ENCODE assay signal across 19 cellular contexts in the genomic region with DNA sequence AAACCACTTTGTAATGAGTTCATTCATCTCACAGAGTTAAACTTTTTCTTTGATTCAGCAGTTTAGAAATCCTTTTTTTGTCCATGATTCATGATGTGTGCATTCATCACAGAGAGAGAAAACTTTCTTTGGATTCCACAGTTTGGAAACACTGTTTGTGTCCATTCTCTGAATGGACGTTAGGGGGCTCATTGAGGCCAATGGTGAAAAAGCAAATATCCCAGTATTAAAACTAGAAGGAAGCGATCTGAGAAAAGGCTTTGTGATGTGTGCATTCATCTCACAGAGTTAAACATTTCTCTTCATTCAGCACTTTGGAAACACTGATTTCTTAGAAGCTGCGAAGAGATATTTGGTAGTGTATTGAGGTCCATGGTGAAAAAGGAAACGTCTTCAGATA.
DNase-seq lines count a peak whose midpoint lies in the region; ATAC-seq and TF ChIP-seq lines count a peak whose summit lies in the region.
"Had no signal": no experiment of that assay in that cellular context is flagged by ENCODE, and none has a peak within 500 bp of the region (broad histone marks: within the 10 kb centered on the region; RNA-seq: fewer than 3 reads in every experiment).

No MANE protein-coding gene starts in this region.

- H3K4me3 ChIP-seq in OCI-LY3 (ENCODE audit: low read length) (no peak overlapping the region), cardiac fibroblast (replicated peaks in 1 of 2; ENCODE audit: low read depth in 2 of 2, low read length in 2 of 2) (no peak overlapping the region)
- no peak overlapping the region for H3K4me3 ChIP-seq in CD4-positive, alpha-beta memory T cell (ENCODE audit: low read length in 2 of 2)
- H3K4me3 ChIP-seq: SJCRH30 had no signal

- no peaks in the 10 kb centered on the region for H3K79me2 ChIP-seq in OCI-LY3 (ENCODE audit: low read length)

- H3K4me3 Mint-ChIP-seq in CD4-positive, alpha-beta memory T cell = no peak overlapping the region
- H3K4me3 Mint-ChIP-seq: CD4-positive, alpha-beta T cell; T-helper 17 cell had no signal

- H3K27me3 ChIP-seq in OCI-LY3 (ENCODE audit: low read depth, low read length) = no peaks in the 10 kb centered on the region
- H3K27me3 ChIP-seq in CD4-positive, alpha-beta memory T cell (ENCODE audit: insufficient read depth, low read length) = no peaks in the 10 kb centered on the region
- H3K27me3 ChIP-seq: SJCRH30 had no signal

- ATAC-seq in GM21786 (IDR thresholded peaks at IDR 0.05; ENCODE audit: unreplicated experiment) = no peak
- ATAC-seq: Panc1, T-helper 17 cell had no signal

- DNase-seq in HT-29 (ENCODE audit: low spot score) (peak; percentile 3), cardiac fibroblast (ENCODE audit: low read depth in 2 of 2) (no peak), head of caudate nucleus (no peak)
- no peak for DNase-seq in CD4-positive, alpha-beta memory T cell
- DNase-seq: CD4-positive, alpha-beta T cell; Karpas-422; MM.1S; NCI-H1092 treated with DMSO at 0.1 percent for 48 hours; NCI-H2029 treated with DMSO at 0.1 percent for 48 hours; NCI-H2171; NCI-H345; NCI-H524; NCI-H82; T-helper 17 cell had no signal

- CTCF ChIA-PET in CD4-positive, alpha-beta memory T cell (lab: Charles Lee; ENCODE audit: partially characterized antibody) = interaction anchor here (0.7 kb wide), 1 partner anchor 9 kb away, joined by 3 read pairs; no protein-coding TSS in a partner anchor

- intact Hi-C loops in head of caudate nucleus (cut with DNase I) = no loop called here
- intact Hi-C loops in CD4-positive, alpha-beta memory T cell (cut with micrococcal nuclease) = no loop called here

- H3K4me1 Mint-ChIP-seq in CD4-positive, alpha-beta memory T cell = no peaks in the 10 kb centered on the region
- H3K4me1 Mint-ChIP-seq: T-helper 17 cell had no signal

- no peak overlapping the region for H3K27ac ChIP-seq in C4-2B
- H3K27ac ChIP-seq in OCI-LY3 (ENCODE audit: low read length) = no peak overlapping the region
- H3K27ac ChIP-seq in CD4-positive, alpha-beta memory T cell (ENCODE audit: low read depth, low read length) = no peak overlapping the region
- H3K27ac ChIP-seq: SJCRH30 had no signal

- TF ChIP-seq CTCF in C4-2B (conservative IDR thresholded peaks at IDR 0.05) (peak; percentile 62), OCI-LY3 (IDR thresholded peaks at IDR 0.05; ENCODE audit: low read depth, low read length) (peak; percentile 11; the same call in 1 of the 2 replicates), cardiac fibroblast (IDR thresholded peaks at IDR 0.05; ENCODE audit: low read depth, low read length) (peak; percentile 6)

- H2AFZ ChIP-seq in OCI-LY3 (ENCODE audit: low read depth, low read length) = no peak overlapping the region

- no peak overlapping the region for H3K4me2 ChIP-seq in OCI-LY3 (ENCODE audit: low read length)

- no peaks in the 10 kb centered on the region for H3K27me3 Mint-ChIP-seq in CD4-positive, alpha-beta memory T cell
- H3K27me3 Mint-ChIP-seq: CD4-positive, alpha-beta T cell; T-helper 17 cell had no signal

- no peak overlapping the region for H3K9ac ChIP-seq in OCI-LY3 (ENCODE audit: low read length)

- POLR2A ChIA-PET in CD4-positive, alpha-beta memory T cell (lab: Charles Lee; ENCODE audit: partially characterized antibody) = no interaction called here

- H3K27ac Mint-ChIP-seq in CD4-positive, alpha-beta memory T cell = no peak overlapping the region
- H3K27ac Mint-ChIP-seq: CD4-positive, alpha-beta T cell; T-helper 17 cell had no signal

- peaks cover 17% of the 10 kb centered on the region for H3K9me3 ChIP-seq in OCI-LY3 (ENCODE audit: insufficient read depth, low read length)
- peaks cover 0 to 8% of the 10 kb centered on the region in 2 donors for H3K9me3 ChIP-seq in CD4-positive, alpha-beta memory T cell (ENCODE audit: control insufficient read depth in 1 of 2, low read length in 2 of 2)
- H3K9me3 ChIP-seq: SJCRH30 had no signal

- H3K4me1 ChIP-seq in OCI-LY3 (ENCODE audit: low read length) = no peaks in the 10 kb centered on the region
- H3K4me1 ChIP-seq in CD4-positive, alpha-beta memory T cell (ENCODE audit: insufficient read depth, low read length) = no peaks in the 10 kb centered on the region
- H3K4me1 ChIP-seq: SJCRH30 had no signal

- no peaks in the 10 kb centered on the region for H3K36me3 Mint-ChIP-seq in CD4-positive, alpha-beta memory T cell

- no peaks in the 10 kb centered on the region for H4K20me1 ChIP-seq in OCI-LY3 (ENCODE audit: insufficient read depth, low read length)

- peaks cover 0 to 69% (median 40%) of the 10 kb centered on the region in 8 donors for H3K9me3 Mint-ChIP-seq in CD4-positive, alpha-beta memory T cell

- no peaks in the 10 kb centered on the region for H3K36me3 ChIP-seq in OCI-LY3 (replicated peaks; ENCODE audit: low read depth, low read length)
- no peaks in the 10 kb centered on the region for H3K36me3 ChIP-seq in CD4-positive, alpha-beta memory T cell (ENCODE audit: insufficient read depth, low read length)
- H3K36me3 ChIP-seq: SJCRH30 had no signal

Comparison
In these comparisons a context has a peak if more than half of its experiments do, and no peak if none do; other contexts are left out.
1. CTCF ChIP-seq: peak in every context shown above with its lines; median percentile 62 in C4-2B; 11 in OCI-LY3; 6 in cardiac fibroblast.